1 cellular context compared by ENCODE assay signal in genomic region chr17:80992077-80992947, GRCh38.
TF ChIP-seq lines count a peak whose summit lies in the region.

No MANE protein-coding gene starts in this region.

TF ChIP-seq in SK-N-SH treated with all-trans-retinoic acid at 6 μM for 48 hours, 23 proteins besides CTCF, POLR2A, EP300 and RAD21 (continued from another document):
- TF ChIP-seq ARNTL (CRISPR knock-in tag; IDR thresholded peaks at IDR 0.05; ENCODE audit: borderline replicate concordance, low read depth) (no peak), POU6F1 (CRISPR knock-in tag; IDR thresholded peaks at IDR 0.05; ENCODE audit: borderline replicate concordance, low read depth) (no peak), CSRNP3 (CRISPR knock-in tag; IDR thresholded peaks at IDR 0.05) (no peak), SNAI2 (CRISPR knock-in tag; IDR thresholded peaks at IDR 0.05) (no peak), ESRRG (CRISPR knock-in tag; IDR thresholded peaks at IDR 0.05) (no peak), CREB5 (CRISPR knock-in tag; IDR thresholded peaks at IDR 0.05; ENCODE audit: low read depth) (no peak), ZFP3 (CRISPR knock-in tag; IDR thresholded peaks at IDR 0.05) (no peak), ZNF565 (CRISPR knock-in tag; conservative IDR thresholded peaks at IDR 0.05; ENCODE audit: low read depth) (no peak)
TF ChIP-seq in SK-N-SH treated with all-trans-retinoic acid at 6 μM for 48 hours: peak in this region for 0.
